In the genomic region with DNA sequence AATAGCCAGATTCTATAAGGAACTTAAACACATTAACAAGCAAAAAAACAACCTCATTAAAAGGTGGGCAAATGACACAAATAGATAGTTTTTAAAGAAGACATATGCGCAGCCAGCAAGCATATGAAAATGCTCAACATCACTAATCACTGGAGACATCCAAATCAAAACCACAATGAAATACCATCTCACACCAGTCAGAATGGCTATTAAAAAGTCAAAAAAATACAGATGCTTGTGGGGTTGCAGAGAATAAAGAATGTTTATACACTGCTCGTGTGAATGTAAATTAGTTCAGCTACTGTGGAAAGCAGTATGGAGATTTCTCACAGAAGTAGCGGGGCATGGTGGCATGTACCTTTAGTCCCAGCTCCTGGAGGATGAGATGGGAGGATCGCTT, we compare ENCODE assay signal across 27 cellular contexts.
DNase-seq lines count a peak whose midpoint lies in the region; ATAC-seq, FAIRE-seq and TF ChIP-seq lines count a peak whose summit lies in the region.
"Had no signal": no experiment of that assay in that cellular context is flagged by ENCODE, and none has a peak within 500 bp of the region (broad histone marks: within the 10 kb centered on the region; RNA-seq: fewer than 3 reads in every experiment).

No MANE protein-coding gene starts in this region.

- intact Hi-C loops in pancreas (cut with DNase I) = no loop called here

- peak; percentile 21 for DNase-seq in AG09309 (ENCODE audit: low read depth)
- peak; percentile 22 for DNase-seq in GM23248
- DNase-seq in RPMI7951 (ENCODE audit: low read depth) = peak; percentile 21
- DNase-seq in myocyte (ENCODE audit: low read depth) = peak; percentile 36
- DNase-seq in activated effector memory CD4-positive, alpha-beta T cell treated with Interleukin-2 at 50 U/mL for 16 hours = no peak
- DNase-seq in pancreas = no peak
- no peak for DNase-seq in H7
- DNase-seq in effector memory CD8-positive, alpha-beta T cell = no peak
- DNase-seq: 8988T; ACHN; AML-193; CD4-positive, alpha-beta T cell; NCI-H1092 treated with DMSO at 0.1 percent for 48 hours; NCI-H1436; NCI-H187; NCI-H2081 treated with DMSO at 0.1 percent for 48 hours; NCI-H2171 treated with DMSO at 0.1 percent for 48 hours; NCI-H524; NCI-H774; SJCRH30 had no signal

- H3F3A ChIP-seq in GM23248 (ENCODE audit: insufficient read depth) = no peaks in the 10 kb centered on the region

- H3K27me3 Mint-ChIP-seq in effector memory CD8-positive, alpha-beta T cell = no peaks in the 10 kb centered on the region
- H3K27me3 Mint-ChIP-seq: CD4-positive, alpha-beta T cell had no signal

- no peak overlapping the region for H3K4me2 ChIP-seq in GM23248 (ENCODE audit: unreplicated experiment)
- H3K4me2 ChIP-seq: BLaER1 treated with 17β-estradiol and CSF1 and Interleukin-3, amounts not matched to agents 10 nM and 100 nM had no signal

- H3K4me1 ChIP-seq in GM23248 (ENCODE audit: insufficient read depth) (no peaks in the 10 kb centered on the region), pancreas (no peaks in the 10 kb centered on the region)
- H3K4me1 ChIP-seq: BLaER1 treated with 17β-estradiol and CSF1 and Interleukin-3, amounts not matched to agents 10 nM and 100 nM; SJCRH30 had no signal

- H3K36me3 ChIP-seq in GM23248 (ENCODE audit: low read depth) (no peaks in the 10 kb centered on the region), pancreas (no peaks in the 10 kb centered on the region), H7 (replicated peaks; ENCODE audit: control insufficient read depth, insufficient read depth, low read length) (no peaks in the 10 kb centered on the region)
- H3K36me3 ChIP-seq: BLaER1 treated with 17β-estradiol and CSF1 and Interleukin-3, amounts not matched to agents 10 nM and 100 nM; SJCRH30 had no signal

- 62 to 64% methylated on average over 4 of the region's 4 CpGs for WGBS in GM23248 (ENCODE audit: low coverage in 1 of 2, low lambda C conversion rate in 2 of 2, missing lambda C conversion rate in 2 of 2), 2 experiments
- 84 to 86% methylated on average over 4 of the region's 4 CpGs for WGBS in pancreas, 2 donors

- no peak overlapping the region for H3K9ac ChIP-seq in GM23248
- H3K9ac ChIP-seq: BLaER1 treated with 17β-estradiol and CSF1 and Interleukin-3, amounts not matched to agents 10 nM and 100 nM had no signal

- H2AFZ ChIP-seq in GM23248 = no peak overlapping the region

- H3K27ac ChIP-seq in GM23248 (no peak overlapping the region), pancreas (no peak overlapping the region)
- H3K27ac ChIP-seq: BLaER1 treated with 17β-estradiol and CSF1 and Interleukin-3, amounts not matched to agents 10 nM and 100 nM; HL-60; SJCRH30 had no signal

- no peaks in the 10 kb centered on the region for H3K4me1 Mint-ChIP-seq in effector memory CD8-positive, alpha-beta T cell (ENCODE audit: low read depth in 2 of 2)

- in situ Hi-C loops in GM23248 (cut with MboI) = no loop called here

- peaks cover 1 to 2% of the 10 kb centered on the region in 2 donors for H3K9me3 Mint-ChIP-seq in effector memory CD8-positive, alpha-beta T cell

- H3K4me3 Mint-ChIP-seq in effector memory CD8-positive, alpha-beta T cell = no peak overlapping the region
- H3K4me3 Mint-ChIP-seq: CD4-positive, alpha-beta T cell had no signal

- no peak overlapping the region for H3K27ac Mint-ChIP-seq in effector memory CD8-positive, alpha-beta T cell
- H3K27ac Mint-ChIP-seq: CD4-positive, alpha-beta T cell had no signal

- no peak for ATAC-seq in pancreas
- ATAC-seq in effector memory CD8-positive, alpha-beta T cell (replicated peaks) = no peak
- ATAC-seq: SK-N-SH treated with all-trans-retinoic acid at 6 μM for 48 hours had no signal

- H3K27me3 ChIP-seq in GM23248 (replicated peaks; ENCODE audit: insufficient read depth) (no peaks in the 10 kb centered on the region), pancreas (no peaks in the 10 kb centered on the region), H7 (ENCODE audit: control insufficient read depth, insufficient read depth, low read length) (no peaks in the 10 kb centered on the region)
- H3K27me3 ChIP-seq: BLaER1 treated with 17β-estradiol and CSF1 and Interleukin-3, amounts not matched to agents 10 nM and 100 nM had no signal

- no peak for TF ChIP-seq CTCF in AG09309 (IDR thresholded peaks at IDR 0.05; ENCODE audit: control insufficient read depth, insufficient read depth, low read depth, low read length, missing control alignments)
- TF ChIP-seq CTCF in pancreas (IDR thresholded peaks at IDR 0.05) = no peak

- no peak overlapping the region for H3K4me3 ChIP-seq in AG09309 (ENCODE audit: control insufficient read depth, low read depth, low read length)
- H3K4me3 ChIP-seq in GM23248 = no peak overlapping the region
- no peak overlapping the region for H3K4me3 ChIP-seq in pancreas
- no peak overlapping the region for H3K4me3 ChIP-seq in H7 (ENCODE audit: insufficient read depth, low read depth, low read length)
- H3K4me3 ChIP-seq: BLaER1 treated with 17β-estradiol and CSF1 and Interleukin-3, amounts not matched to agents 10 nM and 100 nM; SJCRH30 had no signal

- H3K79me2 ChIP-seq in GM23248 (ENCODE audit: insufficient read depth) = no peaks in the 10 kb centered on the region

- FAIRE-seq in pancreas (lab: Jason Lieb, UNC) = no peak
- FAIRE-seq: D721Med, GM18507, H1, RCC 7860 had no signal

- H3K36me3 Mint-ChIP-seq in effector memory CD8-positive, alpha-beta T cell (ENCODE audit: insufficient read depth) = no peaks in the 10 kb centered on the region

- 0 out of 2 replicates have a peak, but pooled peaks cover 3% of the 10 kb centered on the region for H3K9me2 ChIP-seq in GM23248 (ENCODE audit: insufficient read depth)

- no peaks in the 10 kb centered on the region for H4K20me1 ChIP-seq in GM23248 (ENCODE audit: insufficient read depth)
- H4K20me1 ChIP-seq: BLaER1 treated with 17β-estradiol and CSF1 and Interleukin-3, amounts not matched to agents 10 nM and 100 nM had no signal

- no peaks in the 10 kb centered on the region for H3K9me3 ChIP-seq in GM23248 (ENCODE audit: low read depth)
- H3K9me3 ChIP-seq in pancreas = no peaks in the 10 kb centered on the region
- H3K9me3 ChIP-seq: SJCRH30 had no signal

Comparison
In these comparisons a context has a peak if more than half of its experiments do, and no peak if none do; other contexts are left out.
1. DNase-seq: peak in AG09309 (single experiment), GM23248 (single experiment), RPMI7951 (single experiment) and myocyte (single experiment); none in activated effector memory CD4-positive, alpha-beta T cell treated with Interleukin-2 at 50 U/mL for 16 hours (single experiment), pancreas (0 of 6), H7 (single experiment) and effector memory CD8-positive, alpha-beta T cell (0 of 3).